In the genomic region with DNA sequence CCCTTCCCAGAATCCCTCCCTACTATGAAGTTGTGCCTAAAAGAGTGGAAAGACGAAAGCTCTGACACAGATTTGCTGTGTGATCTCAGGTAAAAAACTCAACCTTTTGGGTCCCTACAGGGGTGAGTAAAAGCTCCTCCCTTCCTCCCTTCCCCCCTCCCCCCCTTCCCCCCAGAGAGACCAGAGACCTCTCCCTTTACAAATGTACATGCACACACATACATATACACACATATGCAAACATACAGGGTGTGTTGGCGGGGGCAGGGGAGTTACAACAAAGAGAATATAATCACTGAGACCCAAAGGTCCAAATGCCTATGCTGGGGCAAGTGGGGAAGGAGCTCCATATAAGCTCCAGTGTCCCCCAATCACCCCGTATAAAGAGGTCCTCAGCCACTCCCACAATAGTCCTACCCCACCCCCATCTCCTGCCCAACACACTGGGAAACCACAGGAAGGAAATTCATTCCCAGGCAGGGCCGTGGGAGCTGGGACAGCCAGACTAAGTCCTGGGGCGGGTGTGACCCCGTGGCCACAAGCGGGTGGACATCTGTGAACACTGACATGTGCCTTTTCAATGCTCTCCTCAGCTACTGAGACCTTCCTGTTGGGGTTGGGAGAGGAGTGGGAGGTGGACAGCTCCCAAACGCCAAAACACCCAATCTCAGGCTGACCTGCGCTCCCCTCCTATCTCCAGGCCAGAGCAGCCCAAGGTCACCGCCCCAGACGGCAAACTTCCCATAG, we compare ENCODE assay signal across 8 cellular contexts. TPM values are rescaled to one million over a fixed set of nuclear protein-coding genes. Genes with fewer than 3 reads are reported as not detected.
A peak's percentile ranks its signal among the peaks of the same experiment; 100 is the strongest.
DNase-seq lines count a peak whose midpoint lies in the region; ATAC-seq and FAIRE-seq lines count a peak whose summit lies in the region.

No MANE protein-coding gene starts in this region.

- FAIRE-seq in small intestine (lab: Jason Lieb, UNC) = no peak

- H3K4me1 Mint-ChIP-seq in stimulated activated naive CD8-positive, alpha-beta T cell treated with anti-CD3 and anti-CD28 coated beads, Interleukin-15, Interleukin-2, amounts not matched to agents 100 ng/mL and 50 ng/mL, for 24 hours (ENCODE audit: low read depth) = peaks cover 80% of the 10 kb centered on the region

- peak overlapping the region; percentile 88 for H3K4me3 Mint-ChIP-seq in stimulated activated naive CD8-positive, alpha-beta T cell treated with anti-CD3 and anti-CD28 coated beads, Interleukin-15, Interleukin-2, amounts not matched to agents 100 ng/mL and 50 ng/mL, for 24 hours

- no peak for DNase-seq in stimulated activated naive CD8-positive, alpha-beta T cell treated with anti-CD3 and anti-CD28 coated beads, Interleukin-15, Interleukin-2, amounts not matched to agents 100 U/mL and 50 U/mL, for 24 hours
- peak; percentile 61 for DNase-seq in adipocyte (ENCODE audit: low read depth)
- no peak for DNase-seq in small intestine
- no peak for DNase-seq in NCI-H1105 (lab: John Stamatoyannopoulos, UW)
- no peak for DNase-seq in posterior vena cava (ENCODE audit: low spot score)

- peaks cover 6% of the 10 kb centered on the region for H3K36me3 ChIP-seq in adipocyte (ENCODE audit: control insufficient read depth, insufficient read depth, low read length, severe bottlenecking)
- no peaks in the 10 kb centered on the region for H3K36me3 ChIP-seq in small intestine (ENCODE audit: control insufficient read depth in 2 of 2, insufficient read depth in 2 of 2, low read length in 2 of 2)

- H3K27me3 ChIP-seq in adipocyte (replicated peaks; ENCODE audit: control insufficient read depth, insufficient read depth, low read length) (no peaks in the 10 kb centered on the region), small intestine (ENCODE audit: control insufficient read depth in 2 of 2, insufficient read depth in 2 of 2, low read length in 2 of 2) (no peaks in the 10 kb centered on the region)

- WGBS in small intestine, 3 donors = 15 to 24% (median 20%) methylated on average over 11 of the region's 11 CpGs

- H3K27ac ChIP-seq in small intestine (ENCODE audit: low read depth in 1 of 2, low read length in 1 of 2) = peak overlapping the region; percentile 22 to 78

- H3K9me3 Mint-ChIP-seq in stimulated activated naive CD8-positive, alpha-beta T cell treated with anti-CD3 and anti-CD28 coated beads, Interleukin-15, Interleukin-2, amounts not matched to agents 100 ng/mL and 50 ng/mL, for 24 hours = no peaks in the 10 kb centered on the region

- H3K27me3 Mint-ChIP-seq in stimulated activated naive CD8-positive, alpha-beta T cell treated with anti-CD3 and anti-CD28 coated beads, Interleukin-15, Interleukin-2, amounts not matched to agents 100 ng/mL and 50 ng/mL, for 24 hours = no peaks in the 10 kb centered on the region

- H3K4me3 ChIP-seq in adipocyte (ENCODE audit: low read length) = peak overlapping the region; percentile 93
- peak overlapping the region; percentile 66 for H3K4me3 ChIP-seq in iPS-11a (ENCODE audit: low read depth, low read length)
- H3K4me3 ChIP-seq in small intestine (ENCODE audit: low read depth in 1 of 2, low read length in 2 of 2) = peak overlapping the region; percentile 87 to 96

- intact Hi-C loops in posterior vena cava (cut with DNase I) = loop anchor here in 1 of 2 donors (5.0 kb wide), 1 partner anchor 36 kb away; no protein-coding TSS in a partner anchor

- peak overlapping the region; percentile 52 for H3K27ac Mint-ChIP-seq in stimulated activated naive CD8-positive, alpha-beta T cell treated with anti-CD3 and anti-CD28 coated beads, Interleukin-15, Interleukin-2, amounts not matched to agents 100 ng/mL and 50 ng/mL, for 24 hours

- H3K4me1 ChIP-seq in adipocyte (ENCODE audit: control insufficient read depth, insufficient read depth, low read length) (peaks cover 75% of the 10 kb centered on the region), small intestine (ENCODE audit: control insufficient read depth in 2 of 2, insufficient read depth in 1 of 2, low read depth in 1 of 2, low read length in 1 of 2) (peaks cover 20 to 45% of the 10 kb centered on the region in 2 donors)

- peaks cover 10% of the 10 kb centered on the region for H3K36me3 Mint-ChIP-seq in stimulated activated naive CD8-positive, alpha-beta T cell treated with anti-CD3 and anti-CD28 coated beads, Interleukin-15, Interleukin-2, amounts not matched to agents 100 ng/mL and 50 ng/mL, for 24 hours (ENCODE audit: low read depth)

- no peak for ATAC-seq in stimulated activated naive CD8-positive, alpha-beta T cell treated with anti-CD3 and anti-CD28 coated beads, Interleukin-15, Interleukin-2, amounts not matched to agents 100 U/mL and 50 U/mL, for 24 hours
- no peak for ATAC-seq in HG02970 (IDR thresholded peaks at IDR 0.05; ENCODE audit: low FRiP score, unreplicated experiment)

- peak overlapping the region; percentile 98 for H3K9ac ChIP-seq in adipocyte (ENCODE audit: low read length)

- H3K9me3 ChIP-seq in adipocyte (ENCODE audit: control insufficient read depth, low read length) (no peaks in the 10 kb centered on the region), small intestine (ENCODE audit: control insufficient read depth, low read depth) (no peaks in the 10 kb centered on the region)

RNA-seq across cellular contexts. Expression of gene MEF2D, which starts 2.0 kb away (rescaled TPM):
- polyA plus RNA-seq in small intestine = 10 to 100 TPM in 1 of 3 donors, 1 to 10 TPM in 2; 5.8 to 16.8 (median 9.2) TPM
- 100 to 1,000 TPM in 1 of 2 donors, 10 to 100 TPM in 1; 77.5 to 102 TPM for total RNA-seq in posterior vena cava
